In the genomic region with DNA sequence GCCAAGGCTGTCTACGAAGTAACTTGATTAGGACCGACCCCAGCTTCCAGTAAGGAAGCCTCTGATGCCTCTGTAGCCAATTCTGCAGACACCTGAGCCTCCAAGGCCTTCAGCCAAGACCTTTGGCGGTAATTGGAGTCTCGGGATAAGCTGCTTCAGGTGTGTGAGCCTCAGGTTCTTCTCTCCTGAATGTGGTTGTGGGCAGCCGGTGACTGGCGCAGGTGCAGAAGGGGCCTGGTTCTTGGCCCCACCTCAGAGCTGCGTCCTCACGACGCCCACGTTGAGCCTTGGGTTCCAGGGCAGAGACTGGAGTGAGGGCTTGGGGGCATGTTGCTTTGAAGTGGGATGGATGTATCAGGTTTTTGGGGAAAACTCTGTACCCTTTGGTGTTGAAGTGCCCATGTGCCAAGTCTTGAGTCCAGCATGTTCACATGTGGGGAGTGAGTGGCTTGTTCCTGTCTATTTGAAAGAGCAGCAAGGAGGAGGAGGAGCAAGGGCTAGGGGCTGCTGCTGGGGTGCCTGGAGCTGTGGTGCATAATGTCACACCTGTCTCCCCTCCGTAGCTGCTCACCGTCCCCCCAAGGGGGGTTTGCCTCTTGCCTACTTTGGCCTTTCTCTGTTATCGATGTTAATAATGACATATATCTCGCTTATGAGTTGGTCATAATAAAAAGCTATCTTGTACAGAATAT, we compare ENCODE assay signal across 1 cellular context.
TF ChIP-seq lines count a peak whose summit lies in the region.

No MANE protein-coding gene starts in this region.

TF ChIP-seq in GM23338, 12 proteins besides CTCF, POLR2A, EP300 and RAD21 (continued from another document):
- no peak for TF ChIP-seq CREB1 (CRISPR knock-in tag; IDR thresholded peaks at IDR 0.05; ENCODE audit: low read depth)
- TF ChIP-seq, protein P1, sequence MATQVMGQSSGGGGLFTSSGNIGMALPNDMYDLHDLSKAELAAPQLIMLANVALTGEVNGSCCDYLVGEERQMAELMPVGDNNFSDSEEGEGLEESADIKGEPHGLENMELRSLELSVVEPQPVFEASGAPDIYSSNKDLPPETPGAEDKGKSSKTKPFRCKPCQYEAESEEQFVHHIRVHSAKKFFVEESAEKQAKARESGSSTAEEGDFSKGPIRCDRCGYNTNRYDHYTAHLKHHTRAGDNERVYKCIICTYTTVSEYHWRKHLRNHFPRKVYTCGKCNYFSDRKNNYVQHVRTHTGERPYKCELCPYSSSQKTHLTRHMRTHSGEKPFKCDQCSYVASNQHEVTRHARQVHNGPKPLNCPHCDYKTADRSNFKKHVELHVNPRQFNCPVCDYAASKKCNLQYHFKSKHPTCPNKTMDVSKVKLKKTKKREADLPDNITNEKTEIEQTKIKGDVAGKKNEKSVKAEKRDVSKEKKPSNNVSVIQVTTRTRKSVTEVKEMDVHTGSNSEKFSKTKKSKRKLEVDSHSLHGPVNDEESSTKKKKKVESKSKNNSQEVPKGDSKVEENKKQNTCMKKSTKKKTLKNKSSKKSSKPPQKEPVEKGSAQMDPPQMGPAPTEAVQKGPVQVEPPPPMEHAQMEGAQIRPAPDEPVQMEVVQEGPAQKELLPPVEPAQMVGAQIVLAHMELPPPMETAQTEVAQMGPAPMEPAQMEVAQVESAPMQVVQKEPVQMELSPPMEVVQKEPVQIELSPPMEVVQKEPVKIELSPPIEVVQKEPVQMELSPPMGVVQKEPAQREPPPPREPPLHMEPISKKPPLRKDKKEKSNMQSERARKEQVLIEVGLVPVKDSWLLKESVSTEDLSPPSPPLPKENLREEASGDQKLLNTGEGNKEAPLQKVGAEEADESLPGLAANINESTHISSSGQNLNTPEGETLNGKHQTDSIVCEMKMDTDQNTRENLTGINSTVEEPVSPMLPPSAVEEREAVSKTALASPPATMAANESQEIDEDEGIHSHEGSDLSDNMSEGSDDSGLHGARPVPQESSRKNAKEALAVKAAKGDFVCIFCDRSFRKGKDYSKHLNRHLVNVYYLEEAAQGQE (IDR thresholded peaks at IDR 0.05; ENCODE audit: unreplicated experiment): no peak
